Comparison of ENCODE assay signal across 2 cellular contexts in the genomic region with DNA sequence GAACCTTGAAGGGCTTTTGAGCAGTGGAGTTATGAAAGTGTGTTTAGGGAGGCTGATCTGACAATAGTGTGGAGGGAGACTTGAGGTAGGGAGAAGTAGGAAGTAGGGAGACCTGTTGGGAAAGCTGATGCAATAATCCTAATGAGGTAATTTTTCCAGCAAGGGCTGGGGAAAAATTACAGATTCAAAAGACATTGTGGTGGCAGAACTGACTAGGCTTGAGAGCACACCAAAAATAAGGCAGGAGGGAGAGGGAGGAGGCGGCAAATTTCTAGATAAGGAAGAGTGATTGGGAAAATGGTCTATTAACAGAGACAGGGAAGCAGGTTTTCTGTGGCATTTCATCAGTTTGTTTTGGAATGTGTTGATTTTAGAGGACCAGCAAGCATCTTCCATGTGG.
TF ChIP-seq lines count a peak whose summit lies in the region.

No MANE protein-coding gene starts in this region.

TF ChIP-seq in GM23338, 12 proteins besides CTCF, POLR2A, EP300 and RAD21 (continued from another document):
- no peak for TF ChIP-seq REST (IDR thresholded peaks at IDR 0.05; ENCODE audit: unreplicated experiment)
- no peak for TF ChIP-seq NANOG (IDR thresholded peaks at IDR 0.05; ENCODE audit: borderline replicate concordance)
- TF ChIP-seq ETS1 (IDR thresholded peaks at IDR 0.05) = no peak
- TF ChIP-seq, protein P1, sequence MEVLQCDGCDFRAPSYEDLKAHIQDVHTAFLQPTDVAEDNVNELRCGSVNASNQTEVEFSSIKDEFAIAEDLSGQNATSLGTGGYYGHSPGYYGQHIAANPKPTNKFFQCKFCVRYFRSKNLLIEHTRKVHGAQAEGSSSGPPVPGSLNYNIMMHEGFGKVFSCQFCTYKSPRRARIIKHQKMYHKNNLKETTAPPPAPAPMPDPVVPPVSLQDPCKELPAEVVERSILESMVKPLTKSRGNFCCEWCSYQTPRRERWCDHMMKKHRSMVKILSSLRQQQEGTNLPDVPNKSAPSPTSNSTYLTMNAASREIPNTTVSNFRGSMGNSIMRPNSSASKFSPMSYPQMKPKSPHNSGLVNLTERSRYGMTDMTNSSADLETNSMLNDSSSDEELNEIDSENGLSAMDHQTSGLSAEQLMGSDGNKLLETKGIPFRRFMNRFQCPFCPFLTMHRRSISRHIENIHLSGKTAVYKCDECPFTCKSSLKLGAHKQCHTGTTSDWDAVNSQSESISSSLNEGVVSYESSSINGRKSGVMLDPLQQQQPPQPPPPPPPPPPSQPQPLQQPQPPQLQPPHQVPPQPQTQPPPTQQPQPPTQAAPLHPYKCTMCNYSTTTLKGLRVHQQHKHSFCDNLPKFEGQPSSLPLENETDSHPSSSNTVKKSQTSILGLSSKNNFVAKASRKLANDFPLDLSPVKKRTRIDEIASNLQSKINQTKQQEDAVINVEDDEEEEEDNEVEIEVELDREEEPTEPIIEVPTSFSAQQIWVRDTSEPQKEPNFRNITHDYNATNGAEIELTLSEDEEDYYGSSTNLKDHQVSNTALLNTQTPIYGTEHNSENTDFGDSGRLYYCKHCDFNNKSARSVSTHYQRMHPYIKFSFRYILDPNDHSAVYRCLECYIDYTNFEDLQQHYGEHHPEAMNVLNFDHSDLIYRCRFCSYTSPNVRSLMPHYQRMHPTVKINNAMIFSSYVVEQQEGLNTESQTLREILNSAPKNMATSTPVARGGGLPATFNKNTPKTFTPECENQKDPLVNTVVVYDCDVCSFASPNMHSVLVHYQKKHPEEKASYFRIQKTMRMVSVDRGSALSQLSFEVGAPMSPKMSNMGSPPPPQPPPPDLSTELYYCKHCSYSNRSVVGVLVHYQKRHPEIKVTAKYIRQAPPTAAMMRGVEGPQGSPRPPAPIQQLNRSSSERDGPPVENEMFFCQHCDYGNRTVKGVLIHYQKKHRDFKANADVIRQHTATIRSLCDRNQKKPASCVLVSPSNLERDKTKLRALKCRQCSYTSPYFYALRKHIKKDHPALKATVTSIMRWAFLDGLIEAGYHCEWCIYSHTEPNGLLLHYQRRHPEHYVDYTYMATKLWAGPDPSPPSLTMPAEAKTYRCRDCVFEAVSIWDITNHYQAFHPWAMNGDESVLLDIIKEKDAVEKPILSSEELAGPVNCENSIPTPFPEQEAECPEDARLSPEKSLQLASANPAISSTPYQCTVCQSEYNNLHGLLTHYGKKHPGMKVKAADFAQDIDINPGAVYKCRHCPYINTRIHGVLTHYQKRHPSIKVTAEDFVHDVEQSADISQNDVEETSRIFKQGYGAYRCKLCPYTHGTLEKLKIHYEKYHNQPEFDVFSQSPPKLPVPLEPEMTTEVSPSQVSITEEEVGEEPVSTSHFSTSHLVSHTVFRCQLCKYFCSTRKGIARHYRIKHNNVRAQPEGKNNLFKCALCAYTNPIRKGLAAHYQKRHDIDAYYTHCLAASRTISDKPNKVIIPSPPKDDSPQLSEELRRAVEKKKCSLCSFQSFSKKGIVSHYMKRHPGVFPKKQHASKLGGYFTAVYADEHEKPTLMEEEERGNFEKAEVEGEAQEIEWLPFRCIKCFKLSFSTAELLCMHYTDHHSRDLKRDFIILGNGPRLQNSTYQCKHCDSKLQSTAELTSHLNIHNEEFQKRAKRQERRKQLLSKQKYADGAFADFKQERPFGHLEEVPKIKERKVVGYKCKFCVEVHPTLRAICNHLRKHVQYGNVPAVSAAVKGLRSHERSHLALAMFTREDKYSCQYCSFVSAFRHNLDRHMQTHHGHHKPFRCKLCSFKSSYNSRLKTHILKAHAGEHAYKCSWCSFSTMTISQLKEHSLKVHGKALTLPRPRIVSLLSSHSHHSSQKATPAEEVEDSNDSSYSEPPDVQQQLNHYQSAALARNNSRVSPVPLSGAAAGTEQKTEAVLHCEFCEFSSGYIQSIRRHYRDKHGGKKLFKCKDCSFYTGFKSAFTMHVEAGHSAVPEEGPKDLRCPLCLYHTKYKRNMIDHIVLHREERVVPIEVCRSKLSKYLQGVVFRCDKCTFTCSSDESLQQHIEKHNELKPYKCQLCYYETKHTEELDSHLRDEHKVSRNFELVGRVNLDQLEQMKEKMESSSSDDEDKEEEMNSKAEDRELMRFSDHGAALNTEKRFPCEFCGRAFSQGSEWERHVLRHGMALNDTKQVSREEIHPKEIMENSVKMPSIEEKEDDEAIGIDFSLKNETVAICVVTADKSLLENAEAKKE (CRISPR knock-in tag; IDR thresholded peaks at IDR 0.05) = no peak
- no peak for TF ChIP-seq STAT1 (IDR thresholded peaks at IDR 0.05; ENCODE audit: unreplicated experiment)
- no peak for TF ChIP-seq EZH2 (IDR thresholded peaks at IDR 0.05; ENCODE audit: low read depth, unreplicated experiment)
- no peak for TF ChIP-seq EZH2phosphoT487 (IDR thresholded peaks at IDR 0.05; ENCODE audit: unreplicated experiment)
- TF ChIP-seq JUNB (IDR thresholded peaks at IDR 0.05; ENCODE audit: unreplicated experiment) = no peak
- no peak for TF ChIP-seq ZNF114 (CRISPR knock-in tag; IDR thresholded peaks at IDR 0.05)

TF ChIP-seq in WTC11, 78 proteins besides CTCF, POLR2A, EP300 and RAD21 (continued from another document):
- TF ChIP-seq ZNF425 (CRISPR knock-in tag; conservative IDR thresholded peaks at IDR 0.05) = no peak
